In genomic region chr9:88759374-88759773, GRCh38 we compare ENCODE assay signal across 21 cellular contexts.
"Had no signal": no experiment of that assay in that cellular context is flagged by ENCODE, and none has a peak within 500 bp of the region (broad histone marks: within the 10 kb centered on the region; RNA-seq: fewer than 3 reads in every experiment).

No MANE protein-coding gene starts in this region.

- H3K36me3 ChIP-seq: breast epithelium, esophagus squamous epithelium, right atrium auricular region, suprapubic skin, upper lobe of left lung had no signal

- H3K4me1 ChIP-seq: breast epithelium, esophagus squamous epithelium, suprapubic skin, upper lobe of left lung had no signal

- ATAC-seq: activated CD8-positive, alpha-beta T cell treated with anti-CD3 and anti-CD28 coated beads, Interleukin-2, amount 10 ng/mL, durations not matched to agents 7 days and 5 days; activated naive CD8-positive, alpha-beta T cell treated with anti-CD3 and anti-CD28 coated beads, Interleukin-2, amount 50 U/mL, for 24 hours; activated T-cell treated with anti-CD3 and anti-CD28 coated beads, Interleukin-2, amount 50 U/mL, for 4 hours; natural killer cell treated with Interleukin-12 subunit alpha and Interleukin-12 subunit beta and Interleukin-15 and Interleukin-18, amount 100 ng/mL, for 72 hours; stimulated activated naive CD8-positive, alpha-beta T cell treated with anti-CD3 and anti-CD28 coated beads, Interleukin-15, amount 100 ng/mL, for 72 hours had no signal

- H3K4me3 ChIP-seq: breast epithelium, esophagus squamous epithelium, right atrium auricular region, suprapubic skin, upper lobe of left lung had no signal

- DNase-seq: activated CD4-positive, alpha-beta T cell treated with anti-CD3 and anti-CD28 coated beads for 48 hours; activated CD4-positive, CD25-positive, alpha-beta regulatory T cell; activated CD8-positive, alpha-beta T cell treated with anti-CD3 and anti-CD28 coated beads, Interleukin-2, amount 10 ng/mL, durations not matched to agents 7 days and 5 days; activated effector memory CD4-positive, alpha-beta T cell treated with Interleukin-2 at 50 U/mL for 16 hours; activated naive CD4-positive, alpha-beta T cell treated with anti-CD3 and anti-CD28 coated beads, Interleukin-2, amount 10 ng/mL, durations not matched to agents 7 days and 5 days; activated naive CD8-positive, alpha-beta T cell treated with anti-CD3 and anti-CD28 coated beads, Interleukin-2, amount 50 U/mL, for 24 hours; activated T-cell treated with anti-CD3 and anti-CD28 coated beads, Interleukin-2, amount 50 U/mL, for 4 hours; aorta; effector memory CD4-positive, alpha-beta T cell; esophagus squamous epithelium; immature natural killer cell; kidney glomerular epithelial cell; occipital lobe; stimulated activated naive CD8-positive, alpha-beta T cell treated with anti-CD3 and anti-CD28 coated beads, Interleukin-15, amount 100 ng/mL, for 72 hours; T-helper 1 cell; T-helper 9 cell; upper lobe of left lung had no signal

- H3K27me3 ChIP-seq: breast epithelium, esophagus squamous epithelium, right atrium auricular region, suprapubic skin, upper lobe of left lung had no signal

- H3K27ac ChIP-seq: breast epithelium, esophagus squamous epithelium, right atrium auricular region, suprapubic skin, upper lobe of left lung had no signal

- H3K9me3 ChIP-seq: breast epithelium, esophagus squamous epithelium, right atrium auricular region, suprapubic skin, upper lobe of left lung had no signal
